Comparison of ENCODE assay signal across 8 cellular contexts in genomic region chr3:197711973-197712707, GRCh38. TPM values are rescaled to one million over a fixed set of nuclear protein-coding genes. Genes with fewer than 3 reads are reported as not detected.
DNase-seq lines count a peak whose midpoint lies in the region; ATAC-seq and TF ChIP-seq lines count a peak whose summit lies in the region.

No MANE protein-coding gene starts in this region.

- ATAC-seq in HG02588 (IDR thresholded peaks at IDR 0.05; ENCODE audit: unreplicated experiment), result peak; percentile 82

- DNase-seq in GM10266 (ENCODE audit: extremely low spot score) (peak; percentile 81), NCI-H1694 (lab: John Stamatoyannopoulos, UW) (peak; percentile 28), colonic mucosa (peak; percentile 75), left kidney (ENCODE audit: low read depth, low spot score) (peak; percentile 82), NCI-H2081 treated with DMSO at 0.1 percent for 48 hours (lab: John Stamatoyannopoulos, UW) (no peak)
- peak; percentile 87 for DNase-seq in activated CD4-positive, alpha-beta T cell treated with anti-CD3 and anti-CD28 coated beads for 4 hours
- peak; percentile 62 to 74 for DNase-seq in stimulated activated CD4-positive, alpha-beta T cell treated with anti-CD3 and anti-CD28 coated beads, Interleukin-1b, Interleukin-23, amount 100 ng/mL, for 4 hours (ENCODE audit: low read depth in 2 of 2)

- H3K27me3 ChIP-seq in colonic mucosa, result no peaks in the 10 kb centered on the region

- H3K9me3 ChIP-seq in colonic mucosa, result no peaks in the 10 kb centered on the region

- H3K4me1 ChIP-seq in colonic mucosa, result no peaks in the 10 kb centered on the region

- peak overlapping the region; percentile 43 to 61 for H3K9ac ChIP-seq in colonic mucosa (ENCODE audit: low read depth in 2 of 2, low read length in 2 of 2)

- no peak overlapping the region for H3K4me3 ChIP-seq in colonic mucosa

- intact Hi-C loops in colonic mucosa (cut with DNase I), result no loop called here

- H3K36me3 ChIP-seq in colonic mucosa, result no peaks in the 10 kb centered on the region

- peak overlapping the region; percentile 63 for H3K27ac ChIP-seq in colonic mucosa

- TF ChIP-seq CTCF in GM10266 (IDR thresholded peaks at IDR 0.05; ENCODE audit: control insufficient read depth, insufficient read depth, low read depth, missing control alignments), result no peak
- no peak for TF ChIP-seq CTCF in colonic mucosa (IDR thresholded peaks at IDR 0.05)

RNA-seq across cellular contexts. Expression of gene RUBCN, which starts 24.6 kb away (rescaled TPM):
- 10 to 100 TPM; 16.8 to 18.7 TPM for total RNA-seq in colonic mucosa

RNA-seq across cellular contexts. Expression of gene FYTTD1, which starts 37.5 kb away (rescaled TPM):
- total RNA-seq in colonic mucosa, result 10 to 100 TPM; 27.1 to 37.7 TPM
